ENCODE assay signal across 20 cellular contexts in the genomic region with DNA sequence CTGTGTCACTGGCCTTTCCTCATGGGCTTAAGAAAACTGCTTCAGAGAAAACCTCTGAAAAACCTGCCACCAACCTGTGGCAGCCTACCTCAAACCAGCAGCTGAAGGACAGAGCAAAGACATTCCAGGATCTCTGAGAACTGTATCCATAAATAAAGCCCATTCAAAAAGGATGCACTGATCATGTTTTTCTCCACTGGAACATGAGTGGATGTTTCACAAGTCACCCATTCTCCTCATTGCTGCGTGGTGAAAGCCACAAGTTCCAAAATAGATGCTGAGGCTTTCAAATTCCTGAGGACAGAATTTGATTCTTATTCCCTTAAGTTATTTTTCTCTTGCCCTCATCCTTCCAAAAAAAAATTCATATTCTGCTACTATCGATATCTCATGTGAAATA.
"Had no signal": no experiment of that assay in that cellular context is flagged by ENCODE, and none has a peak within 500 bp of the region (broad histone marks: within the 10 kb centered on the region; RNA-seq: fewer than 3 reads in every experiment).

No MANE protein-coding gene starts in this region.

- H3K27me3 Mint-ChIP-seq: effector memory CD8-positive, alpha-beta T cell; naive thymus-derived CD8-positive, alpha-beta T cell had no signal

- H3K36me3 ChIP-seq: adrenal gland, breast epithelium, colonic mucosa, esophagus squamous epithelium, neural progenitor cell, sigmoid colon, upper lobe of right lung had no signal

- H3K9me3 Mint-ChIP-seq: activated naive CD4-positive, alpha-beta T cell treated with anti-CD3 and anti-CD28 coated beads, Interleukin-2, amount 50 U/mL, for 72 hours; effector memory CD8-positive, alpha-beta T cell; naive thymus-derived CD8-positive, alpha-beta T cell; neural progenitor cell; WTC11 had no signal

- H3K27me3 ChIP-seq: adrenal gland, breast epithelium, colonic mucosa, dorsolateral prefrontal cortex, esophagus squamous epithelium, neural progenitor cell, sigmoid colon, upper lobe of right lung had no signal

- H3K4me2 ChIP-seq: neural progenitor cell had no signal

- H3K4me1 Mint-ChIP-seq: neural progenitor cell, WTC11 had no signal

- ATAC-seq: activated naive CD4-positive, alpha-beta T cell treated with anti-CD3 and anti-CD28 coated beads, Interleukin-2, amount 50 U/mL, for 72 hours; effector memory CD8-positive, alpha-beta T cell; left lobe of liver; naive thymus-derived CD8-positive, alpha-beta T cell; stimulated activated naive CD8-positive, alpha-beta T cell treated with anti-CD3 and anti-CD28 coated beads, Interleukin-15, Interleukin-2, amounts not matched to agents 100 U/mL and 50 U/mL, for 24 hours; upper lobe of right lung; WTC11 had no signal

- H3K4me1 ChIP-seq: adrenal gland, breast epithelium, colonic mucosa, esophagus squamous epithelium, neural progenitor cell, sigmoid colon, upper lobe of right lung had no signal

- H3K27ac Mint-ChIP-seq: activated naive CD4-positive, alpha-beta T cell treated with anti-CD3 and anti-CD28 coated beads, Interleukin-2, amount 50 U/mL, for 72 hours; effector memory CD8-positive, alpha-beta T cell; naive thymus-derived CD8-positive, alpha-beta T cell; neural progenitor cell; WTC11 had no signal

- DNase-seq: activated gamma-delta T cell treated with Interleukin-2 at 50 U/mL for 16 hours; activated T-cell treated with anti-CD3 and anti-CD28 coated beads, Interleukin-2, amount 50 U/mL, for 1 hour; adrenal gland; colonic mucosa; dorsolateral prefrontal cortex; effector memory CD8-positive, alpha-beta T cell; esophagus squamous epithelium; naive thymus-derived CD8-positive, alpha-beta T cell; retina; sigmoid colon; stimulated activated CD4-positive, alpha-beta T cell treated with anti-CD3 and anti-CD28 coated beads, Interleukin-4, amount 100 ng/mL, for 24 hours; stimulated activated naive CD8-positive, alpha-beta T cell treated with anti-CD3 and anti-CD28 coated beads, Interleukin-15, Interleukin-2, amounts not matched to agents 100 U/mL and 50 U/mL, for 24 hours; T-helper 9 cell; upper lobe of right lung had no signal

- H3K27ac ChIP-seq: adrenal gland, breast epithelium, colonic mucosa, esophagus squamous epithelium, neural progenitor cell, sigmoid colon, upper lobe of right lung had no signal

- H3K4me3 Mint-ChIP-seq: effector memory CD8-positive, alpha-beta T cell; naive thymus-derived CD8-positive, alpha-beta T cell; neural progenitor cell; WTC11 had no signal

- H3K9me3 ChIP-seq: adrenal gland, breast epithelium, colonic mucosa, esophagus squamous epithelium, sigmoid colon, upper lobe of right lung had no signal

- H2AFZ ChIP-seq: neural progenitor cell had no signal

- H3K4me3 ChIP-seq: adrenal gland, breast epithelium, colonic mucosa, dorsolateral prefrontal cortex, esophagus squamous epithelium, lung, neural progenitor cell, sigmoid colon, upper lobe of right lung had no signal

- H3K36me3 Mint-ChIP-seq: activated naive CD4-positive, alpha-beta T cell treated with anti-CD3 and anti-CD28 coated beads, Interleukin-2, amount 50 U/mL, for 72 hours; naive thymus-derived CD8-positive, alpha-beta T cell; neural progenitor cell; WTC11 had no signal
